ENCODE assay signal across 9 cellular contexts in genomic region chr4:38752393-38752961, GRCh38. TPM values are rescaled to one million over a fixed set of nuclear protein-coding genes. Genes with fewer than 3 reads are reported as not detected.
DNase-seq lines count a peak whose midpoint lies in the region; ATAC-seq and TF ChIP-seq lines count a peak whose summit lies in the region.
"Had no signal": no experiment of that assay in that cellular context is flagged by ENCODE, and none has a peak within 500 bp of the region (broad histone marks: within the 10 kb centered on the region; RNA-seq: fewer than 3 reads in every experiment).

No MANE protein-coding gene starts in this region.

- intact Hi-C loops in right cardiac atrium (cut with DNase I) (loop anchor here in 1 of 4 donors (10.0 kb wide), 1 partner anchor 382 kb away; no protein-coding TSS in a partner anchor), upper lobe of right lung (cut with DNase I) (no loop called here)

- 45% methylated on average over 8 of the region's 8 CpGs for WGBS in right cardiac atrium

- no peak overlapping the region for H3K4me3 ChIP-seq in RWPE2 (ENCODE audit: severe bottlenecking)
- H3K4me3 ChIP-seq in right cardiac atrium (ENCODE audit: low read length) = no peak overlapping the region
- no peak overlapping the region for H3K4me3 ChIP-seq in upper lobe of right lung

- no peaks in the 10 kb centered on the region for H3K27me3 ChIP-seq in RWPE2 (ENCODE audit: insufficient read depth, poor library complexity, severe bottlenecking)
- no peaks in the 10 kb centered on the region for H3K27me3 ChIP-seq in right cardiac atrium (ENCODE audit: control insufficient read depth, insufficient read depth)
- H3K27me3 ChIP-seq in upper lobe of right lung = no peaks in the 10 kb centered on the region

- H3K9me3 ChIP-seq in RWPE2 (ENCODE audit: severe bottlenecking) (no peaks in the 10 kb centered on the region), right cardiac atrium (ENCODE audit: control insufficient read depth, low read length) (no peaks in the 10 kb centered on the region), upper lobe of right lung (no peaks in the 10 kb centered on the region)

- no peak for DNase-seq in RWPE2 (ENCODE audit: low spot score)
- DNase-seq in right cardiac atrium = no peak
- DNase-seq in upper lobe of right lung = no peak
- DNase-seq in GF-D8 (lab: John Stamatoyannopoulos, UW) = no peak
- no peak for DNase-seq in medulla oblongata (ENCODE audit: extremely low spot score)
- DNase-seq in ecto neural progenitor cell (ENCODE audit: low spot score) = no peak

- no peaks in the 10 kb centered on the region for H3K4me1 ChIP-seq in RWPE2 (ENCODE audit: insufficient read depth, poor library complexity, severe bottlenecking)
- peaks cover 5% of the 10 kb centered on the region for H3K4me1 ChIP-seq in right cardiac atrium (ENCODE audit: control insufficient read depth, insufficient read depth, low read length)
- H3K4me1 ChIP-seq in upper lobe of right lung = no peaks in the 10 kb centered on the region

- H3K36me3 ChIP-seq in RWPE2 (ENCODE audit: low read depth) (no peaks in the 10 kb centered on the region), upper lobe of right lung (no peaks in the 10 kb centered on the region)

- peak; percentile 98 for ATAC-seq in GM18520 (IDR thresholded peaks at IDR 0.05; ENCODE audit: unreplicated experiment)
- peak; percentile 93 for ATAC-seq in HG02759 (IDR thresholded peaks at IDR 0.05; ENCODE audit: unreplicated experiment)
- no peak for ATAC-seq in RWPE2 (ENCODE audit: low read depth)
- ATAC-seq in right cardiac atrium = peak; percentile 19 to 34
- ATAC-seq in upper lobe of right lung = peak; percentile 19

- H3K27ac ChIP-seq in RWPE2 (ENCODE audit: poor library complexity, severe bottlenecking) (peak overlapping the region; percentile 19), right cardiac atrium (ENCODE audit: low read length) (peak overlapping the region; percentile 49), upper lobe of right lung (no peak overlapping the region)

- TF ChIP-seq CTCF in RWPE2 (IDR thresholded peaks at IDR 0.05; ENCODE audit: poor library complexity, severe bottlenecking) (no peak), upper lobe of right lung (IDR thresholded peaks at IDR 0.05) (no peak)

RNA-seq across cellular contexts. Expression of gene TLR10, which starts 30.3 kb away (rescaled TPM):
- total RNA-seq in right cardiac atrium (under 1 TPM in 1 of 4 donors, not detected in 3; 0.06 TPM), upper lobe of right lung (0.78 TPM)
- not detected for polyA plus RNA-seq in right cardiac atrium
- total RNA-seq: pulmonary artery endothelial cell had no signal

RNA-seq across cellular contexts. Expression of gene TLR1, which starts 52.1 kb away (rescaled TPM):
- total RNA-seq in right cardiac atrium = 1 to 10 TPM; 5.8 to 7.4 (median 6.6) TPM
- polyA plus RNA-seq in right cardiac atrium = 1.1 TPM
- 26.4 TPM for total RNA-seq in upper lobe of right lung
